8 cellular contexts compared by ENCODE assay signal in the genomic region with DNA sequence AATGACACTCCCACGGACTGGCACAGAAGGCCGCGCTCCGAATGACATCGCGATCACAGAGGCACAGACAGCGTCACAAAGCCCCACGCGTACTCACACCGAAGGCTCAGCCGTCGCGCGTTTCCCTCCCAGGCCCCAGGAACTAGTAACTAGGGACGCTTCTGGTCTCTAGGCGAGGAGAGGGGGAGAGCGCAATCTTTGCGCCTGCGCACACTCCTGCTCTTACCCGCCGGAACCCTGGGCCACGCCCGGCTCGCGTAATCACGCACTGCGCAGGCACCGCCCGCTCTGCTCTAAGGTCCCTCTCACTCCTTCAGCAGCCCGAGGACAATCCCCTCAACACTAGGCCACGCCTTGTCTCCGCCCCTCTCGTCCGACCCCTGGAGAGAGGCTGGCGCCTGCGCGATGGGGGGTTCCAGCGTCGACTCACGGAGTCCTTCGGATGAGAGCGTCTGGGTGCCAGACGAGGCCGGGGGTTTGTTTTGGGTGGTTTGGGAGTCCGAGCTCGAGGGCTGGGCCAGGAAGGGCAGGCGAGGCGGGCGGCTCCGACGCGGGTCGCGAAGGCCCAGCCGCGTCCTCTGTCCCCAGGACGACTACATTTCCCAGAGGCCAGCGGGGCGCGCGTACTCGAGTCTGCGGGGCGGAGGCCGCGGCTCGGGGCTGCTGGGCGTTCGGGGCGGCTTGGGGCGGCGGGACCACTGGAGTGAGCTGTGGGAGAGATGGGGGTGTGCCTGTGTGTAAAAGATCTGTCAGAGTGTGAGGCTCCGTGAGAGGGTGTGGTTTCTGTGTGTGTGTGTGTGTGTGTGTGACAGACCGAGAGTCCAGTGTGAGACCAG. TPM values are rescaled to one million over a fixed set of nuclear protein-coding genes. Genes with fewer than 3 reads are reported as not detected.
DNase-seq lines count a peak whose midpoint lies in the region; ATAC-seq, FAIRE-seq and TF ChIP-seq lines count a peak whose summit lies in the region.

ZNF471 (plus strand) TSS at position 410 of the 836 bp plus-strand sequence. CDS start 3,717 bp downstream, outside the sequence.

- FAIRE-seq in A549 (lab: Jason Lieb, UNC), result no peak

- 21% methylated on average over 46 of the region's 74 CpGs for WGBS in A549 (ENCODE audit: missing lambda C conversion rate)

- no peak for TF ChIP-seq EP300 in A549 (IDR thresholded peaks at IDR 0.05)

- CTCF ChIA-PET in A549 (lab: Yijun Ruan, JAX), result no interaction called here
- CTCF ChIA-PET in activated naive CD4-positive, alpha-beta T cell treated with anti-CD3 and anti-CD28 coated beads for 36 hours (lab: Charles Lee), result no interaction called here

- H3K4me3 ChIP-seq in A549 (peak within 1 kb of the TSS; percentile 25; the same call in 2 of the 3 replicates), subcutaneous abdominal adipose tissue (ENCODE audit: low read depth in 1 of 5, low read length in 5 of 5) (peak within 1 kb of the TSS; percentile 71 to 99 (median 94))

- peaks cover 5% of the 10 kb centered on the region for H3K4me1 Mint-ChIP-seq in activated naive CD4-positive, alpha-beta T cell treated with anti-CD3 and anti-CD28 coated beads for 36 hours (ENCODE audit: low read depth)

- H3K9me3 ChIP-seq in A549 (peaks cover 71% of the 10 kb centered on the region), subcutaneous abdominal adipose tissue (ENCODE audit: control insufficient read depth in 5 of 5, low read length in 5 of 5) (peaks cover 0 to 27% (median 4%) of the 10 kb centered on the region in 5 donors)

- ATAC-seq in A549 (peak; percentile 64 to 96; a peak in 4 of 6 replicates), HG02852 (IDR thresholded peaks at IDR 0.05; ENCODE audit: unreplicated experiment) (peak; percentile 72), HG03439 (IDR thresholded peaks at IDR 0.05; ENCODE audit: unreplicated experiment) (no peak)

- H3K4me2 ChIP-seq in A549, result peak within 1 kb of the TSS; percentile 21; the same call in 1 of the 3 replicates

- H3K36me3 ChIP-seq in subcutaneous abdominal adipose tissue (ENCODE audit: control insufficient read depth in 5 of 5, insufficient read depth in 5 of 5, low read length in 5 of 5), result peaks cover 0 to 12% (median 2%) of the 10 kb centered on the region in 5 donors

- TF ChIP-seq CTCF in A549 (IDR thresholded peaks at IDR 0.05), result no peak

- H3K9me3 Mint-ChIP-seq in activated naive CD4-positive, alpha-beta T cell treated with anti-CD3 and anti-CD28 coated beads for 36 hours, result peaks cover 18% of the 10 kb centered on the region

- no peak for TF ChIP-seq POLR2A in A549 (IDR thresholded peaks at IDR 0.05; ENCODE audit: low read length)

- in situ Hi-C loops in SK-MEL-5 (cut with HindIII; ENCODE audit: low pct_unique_long_range_greater_than_20kb, low sequenced_read_pairs), result no loop called here

- TF ChIP-seq RAD21 in A549 (conservative IDR thresholded peaks at IDR 0.05 in 1 of 2, IDR thresholded peaks at IDR 0.05 in 1 of 2), result no peak

- no peaks in the 10 kb centered on the region for H3K27me3 ChIP-seq in subcutaneous abdominal adipose tissue (ENCODE audit: control insufficient read depth in 5 of 5, insufficient read depth in 4 of 5, low read length in 5 of 5)

- intact Hi-C loops in activated naive CD4-positive, alpha-beta T cell treated with anti-CD3 and anti-CD28 coated beads for 36 hours (cut with micrococcal nuclease), result no loop called here

- H3K27ac ChIP-seq in A549, result 0 out of 6 replicates have a peak within 1 kb of the TSS, but pooled peaks of 1 of the 2 experiments have one; percentile 32
- H3K27ac ChIP-seq in subcutaneous abdominal adipose tissue (ENCODE audit: low read depth, low read length), result peak within 1 kb of the TSS; percentile 84

- H3K4me1 ChIP-seq in A549 (no peaks in the 10 kb centered on the region), subcutaneous abdominal adipose tissue (ENCODE audit: control insufficient read depth in 5 of 5, insufficient read depth in 5 of 5, low read length in 5 of 5) (peaks cover 7 to 15% (median 14%) of the 10 kb centered on the region in 5 donors)

- POLR2A ChIA-PET in A549 (lab: Yijun Ruan, JAX), result no interaction called here

- DNase-seq in A549 (ENCODE audit: low read depth in 1 of 2, low spot score in 1 of 2), result peak; percentile 4 to 79
- peak; percentile 94 for DNase-seq in SK-MEL-5 (ENCODE audit: low read depth, low spot score)
- DNase-seq in activated naive CD4-positive, alpha-beta T cell treated with anti-CD3 and anti-CD28 coated beads for 36 hours, result peak; percentile 81
- DNase-seq in globus pallidus (ENCODE audit: low spot score), result peak; percentile 99
- peak; percentile 95 for DNase-seq in non-pigmented ciliary epithelial cell (ENCODE audit: low read depth)

- peaks cover 6% of the 10 kb centered on the region for H3K27me3 Mint-ChIP-seq in activated naive CD4-positive, alpha-beta T cell treated with anti-CD3 and anti-CD28 coated beads for 36 hours (ENCODE audit: low read depth)

- peaks cover 8% of the 10 kb centered on the region for H3K36me3 Mint-ChIP-seq in activated naive CD4-positive, alpha-beta T cell treated with anti-CD3 and anti-CD28 coated beads for 36 hours (ENCODE audit: low read depth)

- no peak within 1 kb of the TSS for H3K4me3 Mint-ChIP-seq in activated naive CD4-positive, alpha-beta T cell treated with anti-CD3 and anti-CD28 coated beads for 36 hours

- peak within 1 kb of the TSS; percentile 68 for H3K27ac Mint-ChIP-seq in activated naive CD4-positive, alpha-beta T cell treated with anti-CD3 and anti-CD28 coated beads for 36 hours

- H3K9ac ChIP-seq in subcutaneous abdominal adipose tissue (ENCODE audit: low read length in 5 of 5), result peak within 1 kb of the TSS; percentile 73 to 95 (median 87)

TF ChIP-seq in A549, 52 proteins besides CTCF, POLR2A, EP300 and RAD21:
- TF ChIP-seq CBX2 (IDR thresholded peaks at IDR 0.05; ENCODE audit: borderline replicate concordance, low read depth), result no peak
- TF ChIP-seq CEBPB (IDR thresholded peaks at IDR 0.05), result no peak
- no peak for TF ChIP-seq EHF (CRISPR knock-in tag; IDR thresholded peaks at IDR 0.05)
- TF ChIP-seq RARB (CRISPR knock-in tag; IDR thresholded peaks at IDR 0.05), result no peak
- no peak for TF ChIP-seq EHMT2 (IDR thresholded peaks at IDR 0.05; ENCODE audit: low read depth)
- no peak for TF ChIP-seq BHLHE40 (IDR thresholded peaks at IDR 0.05; ENCODE audit: low read depth, low read length)
- no peak for TF ChIP-seq TP53 (CRISPR knock-in tag; IDR thresholded peaks at IDR 0.05)
- no peak for TF ChIP-seq JUN (IDR thresholded peaks at IDR 0.05)
- no peak for TF ChIP-seq ZFP36 (IDR thresholded peaks at IDR 0.05; ENCODE audit: borderline replicate concordance, partially characterized antibody)
- TF ChIP-seq SREBF2 (IDR thresholded peaks at IDR 0.05), result no peak
- TF ChIP-seq USF2 (IDR thresholded peaks at IDR 0.05), result no peak
- TF ChIP-seq, protein P1, sequence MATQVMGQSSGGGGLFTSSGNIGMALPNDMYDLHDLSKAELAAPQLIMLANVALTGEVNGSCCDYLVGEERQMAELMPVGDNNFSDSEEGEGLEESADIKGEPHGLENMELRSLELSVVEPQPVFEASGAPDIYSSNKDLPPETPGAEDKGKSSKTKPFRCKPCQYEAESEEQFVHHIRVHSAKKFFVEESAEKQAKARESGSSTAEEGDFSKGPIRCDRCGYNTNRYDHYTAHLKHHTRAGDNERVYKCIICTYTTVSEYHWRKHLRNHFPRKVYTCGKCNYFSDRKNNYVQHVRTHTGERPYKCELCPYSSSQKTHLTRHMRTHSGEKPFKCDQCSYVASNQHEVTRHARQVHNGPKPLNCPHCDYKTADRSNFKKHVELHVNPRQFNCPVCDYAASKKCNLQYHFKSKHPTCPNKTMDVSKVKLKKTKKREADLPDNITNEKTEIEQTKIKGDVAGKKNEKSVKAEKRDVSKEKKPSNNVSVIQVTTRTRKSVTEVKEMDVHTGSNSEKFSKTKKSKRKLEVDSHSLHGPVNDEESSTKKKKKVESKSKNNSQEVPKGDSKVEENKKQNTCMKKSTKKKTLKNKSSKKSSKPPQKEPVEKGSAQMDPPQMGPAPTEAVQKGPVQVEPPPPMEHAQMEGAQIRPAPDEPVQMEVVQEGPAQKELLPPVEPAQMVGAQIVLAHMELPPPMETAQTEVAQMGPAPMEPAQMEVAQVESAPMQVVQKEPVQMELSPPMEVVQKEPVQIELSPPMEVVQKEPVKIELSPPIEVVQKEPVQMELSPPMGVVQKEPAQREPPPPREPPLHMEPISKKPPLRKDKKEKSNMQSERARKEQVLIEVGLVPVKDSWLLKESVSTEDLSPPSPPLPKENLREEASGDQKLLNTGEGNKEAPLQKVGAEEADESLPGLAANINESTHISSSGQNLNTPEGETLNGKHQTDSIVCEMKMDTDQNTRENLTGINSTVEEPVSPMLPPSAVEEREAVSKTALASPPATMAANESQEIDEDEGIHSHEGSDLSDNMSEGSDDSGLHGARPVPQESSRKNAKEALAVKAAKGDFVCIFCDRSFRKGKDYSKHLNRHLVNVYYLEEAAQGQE (IDR thresholded peaks at IDR 0.05), result no peak
- no peak for TF ChIP-seq MAX (IDR thresholded peaks at IDR 0.05)
- TF ChIP-seq ESRRA (IDR thresholded peaks at IDR 0.05; ENCODE audit: borderline replicate concordance, low read length), result no peak
- no peak for TF ChIP-seq KDM1A (IDR thresholded peaks at IDR 0.05; ENCODE audit: low read depth)

RNA-seq across cellular contexts. Expression of gene ZNF471, which starts in this region (rescaled TPM):
- polyA plus RNA-seq in A549 (2011; rRNA removed), result 0.18 and 0.20 TPM in 2 replicates
- polyA plus RNA-seq in A549 (2012; cell fraction: cytosol; rRNA removed), result under 0.01 and 0.03 TPM in 2 replicates
- polyA plus RNA-seq in A549 (2012; cell fraction: nucleus; rRNA removed), result 0.04 and 0.07 TPM in 2 replicates
- 0.04 to 0.16 TPM (median 0.07 TPM) in 3 replicates for polyA plus RNA-seq in A549 (2017; fragmentation: RNase III; extraction: RNeasy Plus Mini Kit Qiagen cat#74134 plus additional on column Dnase treatment)
- polyA minus RNA-seq in A549 (2011; rRNA and poly(A)+ RNA removed), result 0.08 and 0.49 TPM in 2 replicates
- 0.88 and 1.0 TPM in 2 replicates for total RNA-seq in SK-MEL-5 (2014; rRNA removed; shearing (Covaris generic))
- polyA plus RNA-seq in SK-MEL-5 (2015; cell fraction: cytosol; rRNA removed), result 0.63 and 0.69 TPM in 2 replicates
- 3.7 and 8.9 TPM in 2 replicates for polyA plus RNA-seq in SK-MEL-5 (2015; cell fraction: nucleus; rRNA removed)
- under 1 TPM; 0.29 to 0.49 TPM for total RNA-seq in activated naive CD4-positive, alpha-beta T cell treated with anti-CD3 and anti-CD28 coated beads for 36 hours

Comparison
In these comparisons a context has a peak if more than half of its experiments do, and no peak if none do; other contexts are left out.
1. Peak in DNase-seq, ATAC-seq, H3K4me3 ChIP-seq and H3K4me2 ChIP-seq in A549; RNA of the gene not detected or under 1 TPM.
2. Peak in DNase-seq in activated naive CD4-positive, alpha-beta T cell treated with anti-CD3 and anti-CD28 coated beads for 36 hours; RNA of the gene not detected or under 1 TPM.
3. DNase-seq: peak in every context shown above with its lines; median percentile 99 in globus pallidus; 95 in non-pigmented ciliary epithelial cell; 94 in SK-MEL-5; 81 in activated naive CD4-positive, alpha-beta T cell treated with anti-CD3 and anti-CD28 coated beads for 36 hours; 42 in A549.